1 cellular context compared by ENCODE assay signal in genomic region chr4:123312951-123313592, GRCh38.
TF ChIP-seq lines count a peak whose summit lies in the region.

No MANE protein-coding gene starts in this region.

TF ChIP-seq in SK-N-SH treated with all-trans-retinoic acid at 6 μM for 48 hours, 23 proteins besides CTCF, POLR2A, EP300 and RAD21:
- no peak for TF ChIP-seq TSHZ2 (CRISPR knock-in tag; IDR thresholded peaks at IDR 0.05)
- TF ChIP-seq ISL1 (CRISPR knock-in tag; IDR thresholded peaks at IDR 0.05), result peak; percentile 69
